Comparison of ENCODE assay signal across 23 cellular contexts in genomic region chr3:148450819-148451218, GRCh38.
DNase-seq lines count a peak whose midpoint lies in the region; ATAC-seq and TF ChIP-seq lines count a peak whose summit lies in the region.
"Had no signal": no experiment of that assay in that cellular context is flagged by ENCODE, and none has a peak within 500 bp of the region (broad histone marks: within the 10 kb centered on the region; RNA-seq: fewer than 3 reads in every experiment).

No MANE protein-coding gene starts in this region.

- no peak overlapping the region for H3K4me2 ChIP-seq in H9 (ENCODE audit: insufficient read depth, insufficient read length, low read length)
- no peak overlapping the region for H3K4me2 ChIP-seq in osteoblast (ENCODE audit: insufficient read depth, low read length)

- H3K4me1 ChIP-seq in H9 (ENCODE audit: insufficient read depth, low read length) (no peaks in the 10 kb centered on the region), osteoblast (ENCODE audit: insufficient read depth, low read length) (no peaks in the 10 kb centered on the region)
- H3K4me1 ChIP-seq: SJCRH30, tibial nerve had no signal

- no peak overlapping the region for H4K8ac ChIP-seq in H9 (replicated peaks; ENCODE audit: insufficient read length, low read depth, low read length)

- H3K27me3 ChIP-seq in H9 (ENCODE audit: insufficient read depth, low read length) (no peaks in the 10 kb centered on the region), osteoblast (ENCODE audit: insufficient read depth, low read length) (no peaks in the 10 kb centered on the region)
- H3K27me3 ChIP-seq: SJCRH30, tibial nerve had no signal

- H3K23ac ChIP-seq in H9 (ENCODE audit: insufficient read length, low read depth, low read length): no peak overlapping the region

- TF ChIP-seq CTCF in H9 (conservative IDR thresholded peaks at IDR 0.05) (no peak), osteoblast (IDR thresholded peaks at IDR 0.05; ENCODE audit: extremely low read depth, low read depth, low read length) (no peak)

- DNase-seq in DMS53 (lab: John Stamatoyannopoulos, UW) (peak; percentile 48), H9 (peak; percentile 28), UCSD-AML1 (lab: John Stamatoyannopoulos, UW; ENCODE audit: unreplicated experiment) (peak; percentile 7), osteoblast (ENCODE audit: insufficient read length, low spot score, missing footprints) (no peak)
- DNase-seq: activated CD4-positive, alpha-beta memory T cell treated with anti-CD3 and anti-CD28 coated beads for 36 hours; activated CD4-positive, CD25-positive, alpha-beta regulatory T cell; activated gamma-delta T cell treated with Interleukin-2 at 50 U/mL for 16 hours; H7; Kasumi-1; midbrain; NCI-H1092 treated with DMSO at 0.1 percent for 48 hours; NCI-H774; stimulated activated CD4-positive, alpha-beta T cell treated with anti-CD3 and anti-CD28 coated beads, Interleukin-4, amount 100 ng/mL, for 1 hour; stimulated activated naive CD8-positive, alpha-beta T cell treated with anti-CD3 and anti-CD28 coated beads, Interleukin-15, Interleukin-2, amounts not matched to agents 100 U/mL and 50 U/mL, for 24 hours had no signal

- H3K27ac Mint-ChIP-seq in H9: peak overlapping the region in 1 of 3 experiments; percentile 68; a peak in 3 of 7 replicates
- H3K27ac Mint-ChIP-seq: activated CD4-positive, alpha-beta memory T cell treated with anti-CD3 and anti-CD28 coated beads for 36 hours; B cell had no signal

- no CpG with 5 or more reads among the region's 5 CpGs for WGBS in H9 (ENCODE audit: extremely low coverage, insufficient read length, low lambda C conversion rate)

- ATAC-seq in HG02642 (IDR thresholded peaks at IDR 0.05; ENCODE audit: poor library complexity, unreplicated experiment) (no peak), esophagus mucosa (no peak), HG03095 (IDR thresholded peaks at IDR 0.05; ENCODE audit: unreplicated experiment) (no peak)
- ATAC-seq: left lobe of liver; Panc1; stimulated activated naive CD8-positive, alpha-beta T cell treated with anti-CD3 and anti-CD28 coated beads, Interleukin-15, Interleukin-2, amounts not matched to agents 100 U/mL and 50 U/mL, for 24 hours had no signal

- no peak overlapping the region for H2BK120ac ChIP-seq in H9 (ENCODE audit: low read depth, low read length, poor library complexity, severe bottlenecking)

- H2BK20ac ChIP-seq in H9 (ENCODE audit: low read depth, low read length, poor library complexity, severe bottlenecking): no peak overlapping the region

- no peak overlapping the region for H2BK5ac ChIP-seq in H9 (ENCODE audit: insufficient read length, low read length)

- H3K79me1 ChIP-seq in H9 (ENCODE audit: insufficient read depth, low read depth, low read length, poor library complexity, severe bottlenecking): no peaks in the 10 kb centered on the region

- no peak overlapping the region for H2BK12ac ChIP-seq in H9 (ENCODE audit: insufficient read length, low read depth, low read length)

- no peak overlapping the region for H3K4ac ChIP-seq in H9 (ENCODE audit: low read depth, low read length)

- no peaks in the 10 kb centered on the region for H3K36me3 Mint-ChIP-seq in H9 (ENCODE audit: insufficient read depth in 1 of 3, low read depth in 3 of 3)
- H3K36me3 Mint-ChIP-seq: activated CD4-positive, alpha-beta memory T cell treated with anti-CD3 and anti-CD28 coated beads for 36 hours had no signal

- peak overlapping the region; percentile 1 for H2AFZ ChIP-seq in H9 (ENCODE audit: low read length)
- peak overlapping the region; percentile 33 for H2AFZ ChIP-seq in osteoblast (ENCODE audit: low read length)

- H3K4me1 Mint-ChIP-seq in H9: peaks cover 0 to 4% of the 10 kb centered on the region in 2 experiments; a peak in 1 of 4 replicates
- H3K4me1 Mint-ChIP-seq: B cell had no signal

- H2BK15ac ChIP-seq in H9 (ENCODE audit: low read depth, low read length): no peak overlapping the region

- H3K14ac ChIP-seq in H9 (ENCODE audit: insufficient read depth, low read length): no peak overlapping the region

- no peak overlapping the region for H4K5ac ChIP-seq in H9 (ENCODE audit: insufficient read length, low read depth, low read length)

- no peak overlapping the region for H2AK5ac ChIP-seq in H9 (ENCODE audit: insufficient read length, low read length)

- H3K27ac ChIP-seq in H9 (ENCODE audit: insufficient read length, low read depth, low read length): no peak overlapping the region
- no peak overlapping the region for H3K27ac ChIP-seq in osteoblast (ENCODE audit: low read depth, low read length)
- H3K27ac ChIP-seq: SJCRH30, tibial nerve had no signal

- no peak overlapping the region for H3K9ac ChIP-seq in H9 (ENCODE audit: extremely low read depth, insufficient read length, low read length)

- H3K27me3 Mint-ChIP-seq in H9 (ENCODE audit: low read depth): no peaks in the 10 kb centered on the region
- H3K27me3 Mint-ChIP-seq: activated CD4-positive, alpha-beta memory T cell treated with anti-CD3 and anti-CD28 coated beads for 36 hours; B cell had no signal

- H3K79me2 ChIP-seq in H9 (ENCODE audit: insufficient read depth, low read length) (no peaks in the 10 kb centered on the region), osteoblast (ENCODE audit: insufficient read depth, low read length) (no peaks in the 10 kb centered on the region)

- no peak overlapping the region for H3K18ac ChIP-seq in H9 (ENCODE audit: insufficient read length, low read depth, low read length)

- no peaks in the 10 kb centered on the region for H4K20me1 ChIP-seq in H9 (ENCODE audit: control insufficient read depth, insufficient read depth, insufficient read length)
- H4K20me1 ChIP-seq in osteoblast (ENCODE audit: insufficient read depth, low read length): no peaks in the 10 kb centered on the region

- H3K36me3 ChIP-seq in osteoblast (ENCODE audit: insufficient read depth, low read length): no peaks in the 10 kb centered on the region
- H3K36me3 ChIP-seq: SJCRH30, tibial nerve had no signal

- H3T11ph ChIP-seq in H9 (ENCODE audit: low read length): no peak overlapping the region

- H3K9me3 Mint-ChIP-seq in H9: no peaks in the 10 kb centered on the region
- H3K9me3 Mint-ChIP-seq: activated CD4-positive, alpha-beta memory T cell treated with anti-CD3 and anti-CD28 coated beads for 36 hours; neural crest cell had no signal

- no peak overlapping the region for H4K91ac ChIP-seq in H9 (ENCODE audit: insufficient read length, low read depth, low read length)

- H3K4me3 Mint-ChIP-seq in H9: no peak overlapping the region
- H3K4me3 Mint-ChIP-seq: activated CD4-positive, alpha-beta memory T cell treated with anti-CD3 and anti-CD28 coated beads for 36 hours; B cell; neural crest cell had no signal

- no peak overlapping the region for H3K4me3 ChIP-seq in osteoblast (ENCODE audit: insufficient read depth, low read length)
- H3K4me3 ChIP-seq: SJCRH30, tibial nerve had no signal

- no peaks in the 10 kb centered on the region for H3K23me2 ChIP-seq in H9 (ENCODE audit: insufficient read length, low read depth, low read length, poor library complexity, severe bottlenecking)

- no peak overlapping the region for H3K56ac ChIP-seq in H9 (ENCODE audit: insufficient read length, low read depth, low read length)

- H3K9me3 ChIP-seq in H9 (ENCODE audit: control insufficient read depth, low read depth, low read length): no peaks in the 10 kb centered on the region
- no peaks in the 10 kb centered on the region for H3K9me3 ChIP-seq in osteoblast (ENCODE audit: low read depth, low read length)
- H3K9me3 ChIP-seq: SJCRH30, tibial nerve had no signal
